In the genomic region with DNA sequence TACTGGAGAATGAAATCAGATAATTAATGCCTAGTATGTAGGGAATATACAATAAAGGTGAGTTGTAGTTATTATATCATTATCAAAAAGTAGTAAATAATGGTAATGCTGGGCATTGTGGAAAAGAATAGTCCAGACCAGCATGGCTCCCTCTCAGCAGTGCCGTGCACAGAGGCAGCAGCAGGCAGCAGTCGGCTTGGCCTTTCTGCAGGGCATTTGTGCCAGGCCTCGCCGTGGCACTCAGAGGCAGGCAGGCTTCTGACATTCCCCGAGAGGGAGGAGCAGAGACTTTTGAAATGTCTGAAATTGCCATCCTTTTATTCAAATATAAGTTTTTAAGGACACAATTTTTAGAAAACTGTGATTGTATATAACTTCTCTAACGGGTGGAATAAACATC, we compare ENCODE assay signal across 18 cellular contexts.
"Had no signal": no experiment of that assay in that cellular context is flagged by ENCODE, and none has a peak within 500 bp of the region (broad histone marks: within the 10 kb centered on the region; RNA-seq: fewer than 3 reads in every experiment).

No MANE protein-coding gene starts in this region.

- H3K9me3 Mint-ChIP-seq: dendritic cell treated with granulocyte-macrophage colony-stimulating factor and Interleukin-4, amounts not matched to agents 40 ng/mL and 50 ng/mL, for 4 days; effector memory CD8-positive, alpha-beta T cell; naive thymus-derived CD8-positive, alpha-beta T cell; stimulated activated effector memory CD8-positive, alpha-beta T cell treated with anti-CD3 and anti-CD28 coated beads, Interleukin-12 subunit alpha, Interleukin-12 subunit beta, amount 100 ng/mL, for 72 hours had no signal

- H3K4me2 ChIP-seq: smooth muscle cell had no signal

- H3K27ac ChIP-seq: foreskin keratinocyte, tibial artery, vagina had no signal

- ATAC-seq: effector memory CD8-positive, alpha-beta T cell; foreskin keratinocyte; left colon; mucosa of descending colon; naive thymus-derived CD8-positive, alpha-beta T cell; right cardiac atrium; stimulated activated effector memory CD8-positive, alpha-beta T cell treated with anti-CD3 and anti-CD28 coated beads, Interleukin-12 subunit alpha, Interleukin-12 subunit beta, amount 100 ng/mL, for 72 hours; stimulated activated naive CD8-positive, alpha-beta T cell treated with anti-CD3 and anti-CD28 coated beads, Interleukin-15, Interleukin-2, amounts not matched to agents 100 U/mL and 50 U/mL, for 24 hours had no signal

- H3K27me3 Mint-ChIP-seq: dendritic cell treated with granulocyte-macrophage colony-stimulating factor and Interleukin-4, amounts not matched to agents 40 ng/mL and 50 ng/mL, for 4 days; effector memory CD8-positive, alpha-beta T cell; naive thymus-derived CD8-positive, alpha-beta T cell had no signal

- H3K27ac Mint-ChIP-seq: dendritic cell treated with granulocyte-macrophage colony-stimulating factor and Interleukin-4, amounts not matched to agents 40 ng/mL and 50 ng/mL, for 4 days; effector memory CD8-positive, alpha-beta T cell; stimulated activated effector memory CD8-positive, alpha-beta T cell treated with anti-CD3 and anti-CD28 coated beads, Interleukin-12 subunit alpha, Interleukin-12 subunit beta, amount 100 ng/mL, for 72 hours had no signal

- H3K36me3 ChIP-seq: vagina had no signal

- H3K27me3 ChIP-seq: tibial artery, upper lobe of left lung, vagina had no signal

- H3K36me3 Mint-ChIP-seq: stimulated activated effector memory CD8-positive, alpha-beta T cell treated with anti-CD3 and anti-CD28 coated beads, Interleukin-12 subunit alpha, Interleukin-12 subunit beta, amount 100 ng/mL, for 72 hours had no signal

- FAIRE-seq: colon had no signal

- H3K4me1 Mint-ChIP-seq: stimulated activated effector memory CD8-positive, alpha-beta T cell treated with anti-CD3 and anti-CD28 coated beads, Interleukin-12 subunit alpha, Interleukin-12 subunit beta, amount 100 ng/mL, for 72 hours had no signal

- H3K4me3 Mint-ChIP-seq: dendritic cell treated with granulocyte-macrophage colony-stimulating factor and Interleukin-4, amounts not matched to agents 40 ng/mL and 50 ng/mL, for 4 days; effector memory CD8-positive, alpha-beta T cell; naive thymus-derived CD8-positive, alpha-beta T cell; stimulated activated effector memory CD8-positive, alpha-beta T cell treated with anti-CD3 and anti-CD28 coated beads, Interleukin-12 subunit alpha, Interleukin-12 subunit beta, amount 100 ng/mL, for 72 hours had no signal

- H3K9me3 ChIP-seq: mucosa of descending colon, tibial artery, upper lobe of left lung, vagina had no signal

- H3K4me1 ChIP-seq: foreskin keratinocyte, tibial artery had no signal

- H3K4me3 ChIP-seq: mucosa of descending colon, smooth muscle cell, tibial artery, upper lobe of left lung, vagina had no signal

- DNase-seq: effector memory CD8-positive, alpha-beta T cell; erythroblast; foreskin keratinocyte; hippocampal formation; left colon; mammary epithelial cell; mucosa of descending colon; naive thymus-derived CD8-positive, alpha-beta T cell; stimulated activated CD4-positive, alpha-beta T cell treated with anti-CD3 and anti-CD28 coated beads, Interleukin-2, amount 100 ng/mL, for 48 hours; stimulated activated naive CD8-positive, alpha-beta T cell treated with anti-CD3 and anti-CD28 coated beads, Interleukin-15, Interleukin-2, amounts not matched to agents 100 U/mL and 50 U/mL, for 24 hours; tibial artery; upper lobe of left lung had no signal
